ENCODE assay signal across 22 cellular contexts in the genomic region with DNA sequence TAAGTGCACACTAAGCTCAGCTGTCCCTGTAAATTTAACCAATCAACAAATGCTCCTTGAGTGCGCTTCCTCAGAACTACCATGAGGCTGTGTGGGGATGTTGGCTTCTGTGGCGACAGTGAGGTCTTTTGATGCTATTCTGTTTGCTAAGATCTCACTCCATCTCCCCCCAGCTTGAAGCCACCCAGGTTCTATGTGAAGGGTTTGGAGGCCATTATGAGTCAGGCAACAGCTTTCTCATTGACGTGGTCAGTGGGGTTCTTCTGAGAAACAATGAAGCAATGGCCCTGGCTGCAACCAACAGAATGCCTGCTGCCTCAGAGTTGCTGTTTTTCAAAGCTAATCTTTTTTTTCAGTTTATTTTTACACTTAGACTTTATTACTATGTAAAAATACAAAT.
DNase-seq lines count a peak whose midpoint lies in the region; ATAC-seq and TF ChIP-seq lines count a peak whose summit lies in the region.
"Had no signal": no experiment of that assay in that cellular context is flagged by ENCODE, and none has a peak within 500 bp of the region (broad histone marks: within the 10 kb centered on the region; RNA-seq: fewer than 3 reads in every experiment).

No MANE protein-coding gene starts in this region.

- no peak overlapping the region for H3K4me3 Mint-ChIP-seq in activated CD8-positive, alpha-beta T cell treated with anti-CD3 and anti-CD28 coated beads, Interleukin-2, amount 10 ng/mL, durations not matched to agents 7 days and 5 days
- no peak overlapping the region for H3K4me3 Mint-ChIP-seq in activated naive CD4-positive, alpha-beta T cell treated with anti-CD3 and anti-CD28 coated beads, Interleukin-2, amount 10 ng/mL, durations not matched to agents 7 days and 5 days
- H3K4me3 Mint-ChIP-seq: activated B cell treated with CpG ODN at 0.5 μM for 24 hours, T-cell had no signal

- no peaks in the 10 kb centered on the region for H3K9me2 ChIP-seq in GM23248 (ENCODE audit: insufficient read depth)

- H2AFZ ChIP-seq in GM23248, result 0 out of 2 replicates have a peak overlapping the region, but pooled peaks have one; percentile 30

- CTCF ChIA-PET in AG04450 (lab: Charles Lee), result no interaction called here
- CTCF ChIA-PET in activated CD8-positive, alpha-beta T cell treated with anti-CD3 and anti-CD28 coated beads, Interleukin-2, amount 10 ng/mL, durations not matched to agents 7 days and 5 days (lab: Charles Lee), result no interaction called here
- CTCF ChIA-PET in activated naive CD4-positive, alpha-beta T cell treated with anti-CD3 and anti-CD28 coated beads, Interleukin-2, amount 10 ng/mL, durations not matched to agents 7 days and 5 days (lab: Charles Lee), result no interaction called here

- H3K27ac ChIP-seq in AG04450 (ENCODE audit: low read depth, low read length) (no peak overlapping the region), GM23248 (no peak overlapping the region)
- H3K27ac ChIP-seq: gastroesophageal sphincter, tibial artery had no signal

- H3K9me3 ChIP-seq in AG04450 (ENCODE audit: control insufficient read depth, insufficient read depth, low read length) (no peaks in the 10 kb centered on the region), GM23248 (ENCODE audit: low read depth) (peaks cover 9% of the 10 kb centered on the region)
- H3K9me3 ChIP-seq: tibial artery had no signal

- DNase-seq in AG04450 (ENCODE audit: low read depth, low spot score) (peak; percentile 23), GM23248 (peak; percentile 62), fibroblast of the aortic adventitia (ENCODE audit: low read depth) (peak; percentile 17), GM13977 (ENCODE audit: low spot score) (no peak), NCI-H1930 (lab: John Stamatoyannopoulos, UW) (no peak), midbrain (lab: John Stamatoyannopoulos, UW) (no peak)
- DNase-seq in activated CD8-positive, alpha-beta T cell treated with anti-CD3 and anti-CD28 coated beads, Interleukin-2, amount 10 ng/mL, durations not matched to agents 7 days and 5 days, result peak; percentile 60
- no peak for DNase-seq in activated naive CD4-positive, alpha-beta T cell treated with anti-CD3 and anti-CD28 coated beads, Interleukin-2, amount 10 ng/mL, durations not matched to agents 7 days and 5 days
- DNase-seq: ACHN; activated B cell treated with CpG ODN at 0.5 μM for 24 hours; activated gamma-delta T cell; anterior cingulate cortex; MV-4-11; NCI-H2081 treated with DMSO at 0.1 percent for 48 hours; NCI-H524; Right ventricle myocardium superior; stimulated activated CD4-positive, alpha-beta T cell treated with anti-CD3 and anti-CD28 coated beads, Interleukin-12 subunit alpha, Interleukin-12 subunit beta, amount 100 ng/mL, for 4 hours; T-cell; tibial artery had no signal

- H3K4me3 ChIP-seq in AG04450 (ENCODE audit: low read depth, low read length), result no peak overlapping the region
- no peak overlapping the region for H3K4me3 ChIP-seq in GM23248
- H3K4me3 ChIP-seq in fibroblast of the aortic adventitia (ENCODE audit: low read depth, low read length), result no peak overlapping the region
- H3K4me3 ChIP-seq: gastroesophageal sphincter, tibial artery had no signal

- H3K36me3 ChIP-seq in GM23248 (ENCODE audit: low read depth), result no peaks in the 10 kb centered on the region
- H3K36me3 ChIP-seq: gastroesophageal sphincter, tibial artery had no signal

- peak; percentile 88 for ATAC-seq in activated CD8-positive, alpha-beta T cell treated with anti-CD3 and anti-CD28 coated beads, Interleukin-2, amount 10 ng/mL, durations not matched to agents 7 days and 5 days
- ATAC-seq: gastroesophageal sphincter, HepG2, left lobe of liver, T-cell had no signal

- no peak overlapping the region for H3K4me2 ChIP-seq in GM23248 (ENCODE audit: unreplicated experiment)

- H3K4me1 Mint-ChIP-seq in activated CD8-positive, alpha-beta T cell treated with anti-CD3 and anti-CD28 coated beads, Interleukin-2, amount 10 ng/mL, durations not matched to agents 7 days and 5 days (ENCODE audit: low read depth), result peaks cover 8% of the 10 kb centered on the region
- no peaks in the 10 kb centered on the region for H3K4me1 Mint-ChIP-seq in activated naive CD4-positive, alpha-beta T cell treated with anti-CD3 and anti-CD28 coated beads, Interleukin-2, amount 10 ng/mL, durations not matched to agents 7 days and 5 days
- H3K4me1 Mint-ChIP-seq: activated B cell treated with CpG ODN at 0.5 μM for 24 hours, T-cell had no signal

- no peaks in the 10 kb centered on the region for H3K27me3 ChIP-seq in AG04450 (ENCODE audit: control insufficient read depth, insufficient read depth, low read length)
- H3K27me3 ChIP-seq in GM23248 (replicated peaks; ENCODE audit: insufficient read depth), result no peaks in the 10 kb centered on the region
- H3K27me3 ChIP-seq: gastroesophageal sphincter, tibial artery had no signal

- WGBS in GM23248 (ENCODE audit: low coverage in 1 of 2, low lambda C conversion rate in 2 of 2, missing lambda C conversion rate in 2 of 2), 2 experiments, result 78 to 79% methylated on average over 3 of the region's 3 CpGs

- H3K27ac Mint-ChIP-seq in activated CD8-positive, alpha-beta T cell treated with anti-CD3 and anti-CD28 coated beads, Interleukin-2, amount 10 ng/mL, durations not matched to agents 7 days and 5 days, result no peak overlapping the region
- no peak overlapping the region for H3K27ac Mint-ChIP-seq in activated naive CD4-positive, alpha-beta T cell treated with anti-CD3 and anti-CD28 coated beads, Interleukin-2, amount 10 ng/mL, durations not matched to agents 7 days and 5 days
- H3K27ac Mint-ChIP-seq: activated B cell treated with CpG ODN at 0.5 μM for 24 hours, T-cell had no signal

- in situ Hi-C loops in GM23248 (cut with MboI) (no loop called here), GM13977 (cut with MboI; ENCODE audit: low pct_unique_long_range_greater_than_20kb, low sequenced_read_pairs, unreplicated experiment) (no loop called here)

- no peaks in the 10 kb centered on the region for H3K27me3 Mint-ChIP-seq in activated CD8-positive, alpha-beta T cell treated with anti-CD3 and anti-CD28 coated beads, Interleukin-2, amount 10 ng/mL, durations not matched to agents 7 days and 5 days (ENCODE audit: low read depth)
- no peaks in the 10 kb centered on the region for H3K27me3 Mint-ChIP-seq in activated naive CD4-positive, alpha-beta T cell treated with anti-CD3 and anti-CD28 coated beads, Interleukin-2, amount 10 ng/mL, durations not matched to agents 7 days and 5 days
- H3K27me3 Mint-ChIP-seq: activated B cell treated with CpG ODN at 0.5 μM for 24 hours, T-cell had no signal

- H3K79me2 ChIP-seq in GM23248 (ENCODE audit: insufficient read depth), result no peaks in the 10 kb centered on the region

- peaks cover 10% of the 10 kb centered on the region for H3K9me3 Mint-ChIP-seq in activated CD8-positive, alpha-beta T cell treated with anti-CD3 and anti-CD28 coated beads, Interleukin-2, amount 10 ng/mL, durations not matched to agents 7 days and 5 days (ENCODE audit: insufficient read depth)
- no peaks in the 10 kb centered on the region for H3K9me3 Mint-ChIP-seq in activated naive CD4-positive, alpha-beta T cell treated with anti-CD3 and anti-CD28 coated beads, Interleukin-2, amount 10 ng/mL, durations not matched to agents 7 days and 5 days

- H3K9ac ChIP-seq in GM23248, result no peak overlapping the region

- H3K36me3 Mint-ChIP-seq in activated CD8-positive, alpha-beta T cell treated with anti-CD3 and anti-CD28 coated beads, Interleukin-2, amount 10 ng/mL, durations not matched to agents 7 days and 5 days (ENCODE audit: low read depth), result no peaks in the 10 kb centered on the region
- H3K36me3 Mint-ChIP-seq in activated naive CD4-positive, alpha-beta T cell treated with anti-CD3 and anti-CD28 coated beads, Interleukin-2, amount 10 ng/mL, durations not matched to agents 7 days and 5 days, result no peaks in the 10 kb centered on the region
- H3K36me3 Mint-ChIP-seq: T-cell had no signal

- no peaks in the 10 kb centered on the region for H4K20me1 ChIP-seq in GM23248 (ENCODE audit: insufficient read depth)

- TF ChIP-seq CTCF in AG04450 (IDR thresholded peaks at IDR 0.05; ENCODE audit: low read depth, low read length) (no peak), fibroblast of the aortic adventitia (IDR thresholded peaks at IDR 0.05; ENCODE audit: insufficient read depth, low read length) (no peak), GM13977 (IDR thresholded peaks at IDR 0.05; ENCODE audit: extremely low read depth, insufficient read depth, missing control alignments) (no peak)

- no peaks in the 10 kb centered on the region for H3F3A ChIP-seq in GM23248 (ENCODE audit: insufficient read depth)

- POLR2A ChIA-PET in AG04450 (lab: Yijun Ruan, JAX), result no interaction called here
- POLR2A ChIA-PET in activated CD8-positive, alpha-beta T cell treated with anti-CD3 and anti-CD28 coated beads, Interleukin-2, amount 10 ng/mL, durations not matched to agents 7 days and 5 days (lab: Charles Lee), result no interaction called here

- no peaks in the 10 kb centered on the region; the same call in 1 of the 2 replicates for H3K4me1 ChIP-seq in GM23248 (ENCODE audit: insufficient read depth)
- H3K4me1 ChIP-seq: tibial artery had no signal

Comparison
In these comparisons a context has a peak if more than half of its experiments do, and no peak if none do; other contexts are left out.
1. DNase-seq: peak in AG04450 (single experiment), GM23248 (single experiment), activated CD8-positive, alpha-beta T cell treated with anti-CD3 and anti-CD28 coated beads, Interleukin-2, amount 10 ng/mL, durations not matched to agents 7 days and 5 days (single experiment) and fibroblast of the aortic adventitia (single experiment); none in GM13977 (single experiment), activated naive CD4-positive, alpha-beta T cell treated with anti-CD3 and anti-CD28 coated beads, Interleukin-2, amount 10 ng/mL, durations not matched to agents 7 days and 5 days (single experiment), NCI-H1930 (0 of 2) and midbrain (single experiment).